ENCODE assay signal across 1 cellular context in the genomic region with DNA sequence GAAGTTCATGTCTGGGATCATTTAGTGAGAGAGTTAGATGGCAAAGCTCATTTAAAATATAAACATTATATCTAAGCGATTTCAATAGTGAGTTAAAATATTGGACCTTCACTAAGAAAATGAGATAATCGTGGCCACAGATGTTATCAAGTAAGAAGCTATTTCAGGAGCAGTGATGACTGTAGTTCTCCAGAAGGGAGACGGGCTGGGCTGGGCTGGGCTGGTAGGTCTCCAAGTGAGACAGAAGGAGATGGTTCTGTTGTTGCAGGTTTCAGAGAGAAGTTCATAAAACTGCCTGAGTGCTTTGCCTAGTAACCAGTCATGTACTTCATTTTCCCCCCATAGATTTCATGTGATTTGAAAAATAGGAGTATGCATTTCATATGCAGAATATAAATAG.
TF ChIP-seq lines count a peak whose summit lies in the region.

No MANE protein-coding gene starts in this region.

TF ChIP-seq in SK-N-SH treated with all-trans-retinoic acid at 6 μM for 48 hours, 23 proteins besides CTCF, POLR2A, EP300 and RAD21 (continued from another document):
- TF ChIP-seq, protein P1, sequence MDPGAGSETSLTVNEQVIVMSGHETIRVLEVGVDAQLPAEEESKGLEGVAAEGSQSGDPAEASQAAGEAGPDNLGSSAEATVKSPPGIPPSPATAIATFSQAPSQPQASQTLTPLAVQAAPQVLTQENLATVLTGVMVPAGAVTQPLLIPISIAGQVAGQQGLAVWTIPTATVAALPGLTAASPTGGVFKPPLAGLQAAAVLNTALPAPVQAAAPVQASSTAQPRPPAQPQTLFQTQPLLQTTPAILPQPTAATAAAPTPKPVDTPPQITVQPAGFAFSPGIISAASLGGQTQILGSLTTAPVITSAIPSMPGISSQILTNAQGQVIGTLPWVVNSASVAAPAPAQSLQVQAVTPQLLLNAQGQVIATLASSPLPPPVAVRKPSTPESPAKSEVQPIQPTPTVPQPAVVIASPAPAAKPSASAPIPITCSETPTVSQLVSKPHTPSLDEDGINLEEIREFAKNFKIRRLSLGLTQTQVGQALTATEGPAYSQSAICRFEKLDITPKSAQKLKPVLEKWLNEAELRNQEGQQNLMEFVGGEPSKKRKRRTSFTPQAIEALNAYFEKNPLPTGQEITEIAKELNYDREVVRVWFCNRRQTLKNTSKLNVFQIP (CRISPR knock-in tag; IDR thresholded peaks at IDR 0.05; ENCODE audit: borderline replicate concordance, low read depth): no peak
